ENCODE assay signal across 10 cellular contexts in the genomic region with DNA sequence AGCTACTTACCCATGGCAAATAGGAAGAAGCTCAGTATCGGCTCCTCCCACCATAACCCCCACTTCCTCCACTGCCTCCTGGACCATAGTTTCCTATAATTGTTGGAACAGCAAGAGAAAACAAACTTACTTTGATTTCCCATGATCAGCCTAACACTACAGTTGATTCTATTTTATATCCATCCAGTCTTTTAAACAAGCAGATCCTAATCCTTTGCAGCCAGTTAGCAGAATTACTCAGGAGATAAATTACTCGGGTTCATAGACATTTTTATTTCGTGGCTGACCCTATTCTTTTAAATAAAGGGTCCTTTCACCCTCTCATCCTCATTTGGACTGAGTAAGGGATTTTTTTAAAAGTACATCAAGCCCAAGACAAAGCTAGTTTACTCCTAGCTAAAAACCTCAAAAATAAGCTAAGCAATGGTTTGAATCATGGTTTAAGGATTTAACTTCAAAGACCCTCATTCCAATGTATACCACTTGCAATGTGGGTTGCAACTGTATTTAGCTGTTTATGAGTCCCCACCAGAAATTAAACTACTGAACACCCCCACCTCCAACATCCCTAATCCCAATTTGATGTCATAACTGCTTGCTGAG. TPM values are rescaled to one million over a fixed set of nuclear protein-coding genes. Genes with fewer than 3 reads are reported as not detected.
DNase-seq lines count a peak whose midpoint lies in the region; ATAC-seq and TF ChIP-seq lines count a peak whose summit lies in the region.
"Had no signal": no experiment of that assay in that cellular context is flagged by ENCODE, and none has a peak within 500 bp of the region (broad histone marks: within the 10 kb centered on the region; RNA-seq: fewer than 3 reads in every experiment).

No MANE protein-coding gene starts in this region.

- no peak overlapping the region for H3K18ac ChIP-seq in mesenchymal stem cell (ENCODE audit: low read depth in 1 of 2, low read length in 2 of 2)

- no peak for TF ChIP-seq EP300 in esophagus muscularis mucosa (IDR thresholded peaks at IDR 0.05)

- peak overlapping the region; percentile 18 for H3K9ac ChIP-seq in mesenchymal stem cell (ENCODE audit: low read length)

- H4K8ac ChIP-seq in mesenchymal stem cell (ENCODE audit: low read length): no peak overlapping the region

- H3K23ac ChIP-seq in mesenchymal stem cell (ENCODE audit: low read length in 2 of 2): no peak overlapping the region

- peak overlapping the region; percentile 15 for H3K27ac ChIP-seq in CD4-positive, alpha-beta memory T cell (ENCODE audit: low read depth, low read length)
- H3K27ac ChIP-seq in mesenchymal stem cell (ENCODE audit: low read length, poor library complexity, severe bottlenecking) (no peak overlapping the region), esophagus muscularis mucosa (replicated peaks in 1 of 4) (no peak overlapping the region)

- H3K9me3 Mint-ChIP-seq in CD4-positive, alpha-beta memory T cell: peaks cover 0 to 8% (median 0%) of the 10 kb centered on the region in 8 donors
- no peaks in the 10 kb centered on the region for H3K9me3 Mint-ChIP-seq in HFFc6
- no peaks in the 10 kb centered on the region for H3K9me3 Mint-ChIP-seq in WTC11

- TF ChIP-seq CTCF in HFFc6 (IDR thresholded peaks at IDR 0.05) (no peak), WTC11 (IDR thresholded peaks at IDR 0.05) (no peak), esophagus muscularis mucosa (IDR thresholded peaks at IDR 0.05) (no peak)

- WGBS in mesenchymal stem cell: 96% methylated on average over 2 of the region's 3 CpGs
- WGBS in esophagus muscularis mucosa: 75% methylated on average over 3 of the region's 3 CpGs

- no peak for TF ChIP-seq POLR2A in esophagus muscularis mucosa (IDR thresholded peaks at IDR 0.05; ENCODE audit: low read depth)

- no peak overlapping the region for H2BK12ac ChIP-seq in mesenchymal stem cell (ENCODE audit: low read length in 2 of 2)

- H2BK5ac ChIP-seq in mesenchymal stem cell (ENCODE audit: low read depth, low read length, poor library complexity, severe bottlenecking): no peak overlapping the region

- peaks cover 78 to 93% of the 10 kb centered on the region in 2 donors for H3K36me3 Mint-ChIP-seq in CD4-positive, alpha-beta memory T cell
- H3K36me3 Mint-ChIP-seq in HFFc6 (ENCODE audit: low read depth) (peaks cover 89% of the 10 kb centered on the region), WTC11 (peaks cover 83% of the 10 kb centered on the region)

- no peak overlapping the region for H2BK15ac ChIP-seq in mesenchymal stem cell (ENCODE audit: low read depth, poor library complexity, severe bottlenecking)

- peaks cover 84% of the 10 kb centered on the region for H3K36me3 ChIP-seq in CD4-positive, alpha-beta memory T cell (ENCODE audit: insufficient read depth, low read length)
- H3K36me3 ChIP-seq in mesenchymal stem cell (ENCODE audit: control insufficient read depth in 1 of 2, insufficient read depth in 2 of 2, low read depth in 1 of 2, low read length in 2 of 2) (peaks cover 14 to 99% of the 10 kb centered on the region in 2 experiments), esophagus muscularis mucosa (peaks cover 61 to 100% (median 96%) of the 10 kb centered on the region in 4 donors)

- DNase-seq in CD4-positive, alpha-beta memory T cell: no peak
- DNase-seq in HFFc6 (no peak), WTC11 (ENCODE audit: low spot score) (no peak), mesenchymal stem cell (no peak), NCI-H510A treated with DMSO at 0.1 percent for 48 hours (lab: John Stamatoyannopoulos, UW) (no peak), GOT3 (lab: John Stamatoyannopoulos, UW) (no peak), esophagus muscularis mucosa (ENCODE audit: extremely low spot score) (no peak), iPS-NIHi11 (ENCODE audit: low spot score) (no peak)
- DNase-seq: DMS153, NCI-H2081 had no signal

- no peak overlapping the region for H4K91ac ChIP-seq in mesenchymal stem cell (ENCODE audit: low read length)

- CTCF ChIA-PET in CD4-positive, alpha-beta memory T cell (lab: Charles Lee; ENCODE audit: partially characterized antibody): interaction anchor here (0.6 to 9.9 kb wide), 13 partner anchors 9 to 300 kb away, joined by 3 to 212 read pairs (median 6); a partner anchor contains a TSS
- CTCF ChIA-PET in WTC11 (lab: Charles Lee): interaction anchor here (0.6 to 1.3 kb wide), 2 partner anchors 92 to 112 kb away, joined by 3 to 4 read pairs; no protein-coding TSS in a partner anchor

- H3K27me3 ChIP-seq in CD4-positive, alpha-beta memory T cell (ENCODE audit: insufficient read depth, low read length): no peaks in the 10 kb centered on the region
- H3K27me3 ChIP-seq in mesenchymal stem cell (ENCODE audit: control insufficient read depth in 1 of 2, insufficient read depth in 1 of 2, low read length in 2 of 2) (no peaks in the 10 kb centered on the region), esophagus muscularis mucosa (no peaks in the 10 kb centered on the region)

- H3K4me3 ChIP-seq in CD4-positive, alpha-beta memory T cell (ENCODE audit: low read length in 2 of 2): no peak overlapping the region
- H3K4me3 ChIP-seq in mesenchymal stem cell (ENCODE audit: insufficient read depth in 1 of 2, low read depth in 1 of 2, low read length in 2 of 2) (no peak overlapping the region), esophagus muscularis mucosa (no peak overlapping the region)

- no peak for ATAC-seq in WTC11

- no peaks in the 10 kb centered on the region for H3K27me3 Mint-ChIP-seq in CD4-positive, alpha-beta memory T cell
- peaks cover 11% of the 10 kb centered on the region for H3K27me3 Mint-ChIP-seq in HFFc6 (ENCODE audit: insufficient read depth)
- H3K27me3 Mint-ChIP-seq in WTC11 (ENCODE audit: low read depth): no peaks in the 10 kb centered on the region

- H3K4ac ChIP-seq in mesenchymal stem cell (ENCODE audit: low read depth in 1 of 2, low read length in 2 of 2): no peak overlapping the region

- peaks cover 94% of the 10 kb centered on the region for H3K4me1 ChIP-seq in CD4-positive, alpha-beta memory T cell (ENCODE audit: insufficient read depth, low read length)
- H3K4me1 ChIP-seq in mesenchymal stem cell (ENCODE audit: control insufficient read depth, insufficient read depth, low read depth, low read length) (peaks cover 9% of the 10 kb centered on the region), esophagus muscularis mucosa (peaks cover 58 to 78% (median 66%) of the 10 kb centered on the region in 4 donors)

- no peaks in the 10 kb centered on the region for H3K79me1 ChIP-seq in mesenchymal stem cell (replicated peaks; ENCODE audit: low read length, poor library complexity, severe bottlenecking)

- no peak overlapping the region for H3K14ac ChIP-seq in mesenchymal stem cell (ENCODE audit: low read length in 2 of 2)

- H3K4me2 ChIP-seq in mesenchymal stem cell (ENCODE audit: low read length, poor library complexity, severe bottlenecking): no peak overlapping the region

- intact Hi-C loops in CD4-positive, alpha-beta memory T cell (cut with micrococcal nuclease): no loop called here
- intact Hi-C loops in esophagus muscularis mucosa (cut with DNase I): no loop called here

- H2BK120ac ChIP-seq in mesenchymal stem cell (ENCODE audit: low read depth, low read length): no peak overlapping the region

- peaks cover 66 to 98% (median 82%) of the 10 kb centered on the region in 4 donors for H3K4me1 Mint-ChIP-seq in CD4-positive, alpha-beta memory T cell
- H3K4me1 Mint-ChIP-seq in HFFc6 (ENCODE audit: low read depth) (peaks cover 84% of the 10 kb centered on the region), WTC11 (peaks cover 75% of the 10 kb centered on the region)

- no peak overlapping the region for H2AFZ ChIP-seq in mesenchymal stem cell (ENCODE audit: low read depth, low read length)

- POLR2A ChIA-PET in CD4-positive, alpha-beta memory T cell (lab: Charles Lee; ENCODE audit: partially characterized antibody): interaction anchor here (0.6 to 13.1 kb wide), 15 partner anchors 8 to 111 kb away, joined by 3 to 369 read pairs (median 6); a partner anchor contains a TSS
- POLR2A ChIA-PET in WTC11 (lab: Charles Lee): interaction anchor here (0.8 to 2.3 kb wide), 3 partner anchors 7 to 38 kb away, joined by 3 to 9 read pairs (median 6); a partner anchor contains a TSS

- no peaks in the 10 kb centered on the region for H3K9me3 ChIP-seq in CD4-positive, alpha-beta memory T cell (ENCODE audit: control insufficient read depth in 1 of 2, low read length in 2 of 2)
- no peaks in the 10 kb centered on the region for H3K9me3 ChIP-seq in mesenchymal stem cell (ENCODE audit: control insufficient read depth, low read length)
- H3K9me3 ChIP-seq in esophagus muscularis mucosa: no peaks in the 10 kb centered on the region

- peak overlapping the region; percentile 42 to 99 (median 86) for H3K27ac Mint-ChIP-seq in CD4-positive, alpha-beta memory T cell
- H3K27ac Mint-ChIP-seq in HFFc6 (peak overlapping the region; percentile 79), WTC11 (peak overlapping the region; percentile 95)

- no peak overlapping the region for H2AK5ac ChIP-seq in mesenchymal stem cell (ENCODE audit: low read length, severe bottlenecking)

- peak overlapping the region; percentile 33 to 81 (median 60) for H3K4me3 Mint-ChIP-seq in CD4-positive, alpha-beta memory T cell
- peak overlapping the region; percentile 60 for H3K4me3 Mint-ChIP-seq in HFFc6
- no peak overlapping the region for H3K4me3 Mint-ChIP-seq in WTC11

TF ChIP-seq in WTC11, 78 proteins besides CTCF, POLR2A, EP300 and RAD21 (continues in another document):
- no peak for TF ChIP-seq SMAD4 (CRISPR knock-in tag; IDR thresholded peaks at IDR 0.05)

RNA-seq across cellular contexts. Expression of a gene that starts 8.0 kb away (rescaled TPM):
- 100 to 1,000 TPM; 450 to 466 TPM for total RNA-seq in CD4-positive, alpha-beta memory T cell
- 100 to 1,000 TPM; 475 to 700 TPM for polyA plus RNA-seq in CD4-positive, alpha-beta memory T cell
- 100 to 1,000 TPM; 403 to 643 (median 565) TPM for total RNA-seq in HFFc6 (2021; fragmentation: NEBNext Ultra II Directional; extraction: Animal tissue kit (Norgen Biotek cat#: 25700))
- total RNA-seq in WTC11 (2021): 1,081 to 1,101 TPM (median 1,097 TPM) in 3 replicates
- 309 TPM for polyA plus RNA-seq in mesenchymal stem cell (2013, experiment 1 of 2)
- polyA plus RNA-seq in mesenchymal stem cell (2013, experiment 2 of 2): 309 TPM
- total RNA-seq in esophagus muscularis mucosa: 100 to 1,000 TPM; 158 to 220 (median 202) TPM

RNA-seq across cellular contexts. Expression of a gene that starts 9.0 kb away (rescaled TPM):
- total RNA-seq in CD4-positive, alpha-beta memory T cell: 100 to 1,000 TPM; 160 to 173 TPM
- 100 to 1,000 TPM; 105 to 180 TPM for polyA plus RNA-seq in CD4-positive, alpha-beta memory T cell
- 100 to 1,000 TPM; 115 to 150 (median 140) TPM for total RNA-seq in HFFc6 (2021; fragmentation: NEBNext Ultra II Directional; extraction: Animal tissue kit (Norgen Biotek cat#: 25700))
- total RNA-seq in WTC11 (2021): 204 to 232 TPM (median 213 TPM) in 3 replicates
- polyA plus RNA-seq in mesenchymal stem cell (2013, experiment 1 of 2): 144 TPM
- 150 TPM for polyA plus RNA-seq in mesenchymal stem cell (2013, experiment 2 of 2)
- total RNA-seq in esophagus muscularis mucosa: 10 to 100 TPM; 51.5 to 78.5 (median 60.3) TPM

RNA-seq across cellular contexts. Expression of a gene that starts 40.6 kb away (rescaled TPM):
- 1 to 10 TPM; 7.5 to 7.9 TPM for total RNA-seq in CD4-positive, alpha-beta memory T cell
- polyA plus RNA-seq in CD4-positive, alpha-beta memory T cell: 1 to 10 TPM; 7.9 to 9.6 TPM
- 1 to 10 TPM; 2.3 to 6.5 (median 2.7) TPM for total RNA-seq in HFFc6 (2021; fragmentation: NEBNext Ultra II Directional; extraction: Animal tissue kit (Norgen Biotek cat#: 25700))
- total RNA-seq in WTC11 (2021): 66.8 to 68.6 TPM (median 68.5 TPM) in 3 replicates
- 17.7 TPM for polyA plus RNA-seq in mesenchymal stem cell (2013, experiment 1 of 2)
- 17.2 TPM for polyA plus RNA-seq in mesenchymal stem cell (2013, experiment 2 of 2)
- total RNA-seq in esophagus muscularis mucosa: 1 to 10 TPM; 1.5 to 2.7 (median 2.5) TPM
